Comparison of ENCODE assay signal across 21 cellular contexts in the genomic region with DNA sequence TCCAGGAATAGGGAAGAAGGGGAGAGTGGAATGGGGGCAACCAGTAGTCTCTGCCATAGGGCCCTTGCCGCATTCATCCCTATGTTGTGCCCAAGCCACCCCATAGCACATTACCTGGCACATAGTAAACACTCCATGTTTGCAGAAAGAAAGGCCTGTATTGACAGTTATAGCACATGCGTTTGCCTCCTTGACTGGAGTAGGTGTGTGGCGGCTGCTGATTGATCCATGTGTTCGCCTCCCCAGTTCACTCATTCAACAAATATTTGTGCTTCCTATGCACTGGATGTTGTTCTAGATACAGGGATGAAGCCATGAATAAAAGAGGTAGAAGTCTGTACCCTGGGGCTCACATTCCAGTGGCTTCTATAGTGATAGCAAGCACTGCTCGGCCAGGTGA.
"Had no signal": no experiment of that assay in that cellular context is flagged by ENCODE, and none has a peak within 500 bp of the region (broad histone marks: within the 10 kb centered on the region; RNA-seq: fewer than 3 reads in every experiment).

No MANE protein-coding gene starts in this region.

- H3K27me3 Mint-ChIP-seq: activated CD4-positive, alpha-beta T cell treated with anti-CD3 and anti-CD28 coated beads for 36 hours; activated naive CD8-positive, alpha-beta T cell; stimulated activated naive CD8-positive, alpha-beta T cell treated with anti-CD3 and anti-CD28 coated beads, Interleukin-15, amount 100 ng/mL, for 72 hours had no signal

- H3K27ac ChIP-seq: gastrocnemius medialis, neutrophil, ovary, prostate gland, spleen, tibial artery had no signal

- H3K4me3 Mint-ChIP-seq: activated B cell treated with CpG ODN at 0.5 μM for 24 hours; activated T-helper 1 cell treated with anti-CD3 and anti-CD28 coated beads, Interleukin-12 subunit alpha, Interleukin-12 subunit beta, Interleukin-2, Interleukin-4 antibody, amounts not matched to agents 30 ng/mL and 10 ng/mL and 1 ng/mL, durations not matched to agents 14 hours and 24 hours and 36 hours; nephron had no signal

- H3K9me3 Mint-ChIP-seq: activated B cell treated with CpG ODN at 0.5 μM for 24 hours; activated T-helper 1 cell treated with anti-CD3 and anti-CD28 coated beads, Interleukin-12 subunit alpha, Interleukin-12 subunit beta, Interleukin-2, Interleukin-4 antibody, amounts not matched to agents 30 ng/mL and 10 ng/mL and 1 ng/mL, durations not matched to agents 14 hours and 24 hours and 36 hours; nephron; stimulated activated naive CD8-positive, alpha-beta T cell treated with anti-CD3 and anti-CD28 coated beads, Interleukin-15, amount 100 ng/mL, for 72 hours had no signal

- H3K9me3 ChIP-seq: gastrocnemius medialis, neutrophil, ovary, prostate gland, spleen, tibial artery had no signal

- H3K36me3 Mint-ChIP-seq: activated naive CD8-positive, alpha-beta T cell had no signal

- H3K27me3 ChIP-seq: ovary had no signal

- H3K4me1 ChIP-seq: gastrocnemius medialis had no signal

- H3K27ac Mint-ChIP-seq: activated B cell treated with CpG ODN at 0.5 μM for 24 hours; activated T-helper 1 cell treated with anti-CD3 and anti-CD28 coated beads, Interleukin-12 subunit alpha, Interleukin-12 subunit beta, Interleukin-2, Interleukin-4 antibody, amounts not matched to agents 30 ng/mL and 10 ng/mL and 1 ng/mL, durations not matched to agents 14 hours and 24 hours and 36 hours; nephron; stimulated activated naive CD8-positive, alpha-beta T cell treated with anti-CD3 and anti-CD28 coated beads, Interleukin-15, amount 100 ng/mL, for 72 hours had no signal

- H3K4me3 ChIP-seq: gastrocnemius medialis, ovary, prostate gland, spleen, tibial artery had no signal

- H3K36me3 ChIP-seq: gastrocnemius medialis, neutrophil, ovary, prostate gland, spleen, tibial artery had no signal

- DNase-seq: activated B cell treated with CpG ODN at 0.5 μM for 24 hours; activated CD4-positive, alpha-beta T cell treated with anti-CD3 and anti-CD28 coated beads for 36 hours; activated CD4-positive, alpha-beta T cell treated with anti-CD3 and anti-CD28 coated beads, Interleukin-2, amount 50 U/mL, for 4 hours; activated gamma-delta T cell treated with Interleukin-2 at 50 U/mL for 16 hours; amygdala; effector CD8-positive, alpha-beta T cell; gastrocnemius medialis; hippocampal formation; left ventricle myocardium superior; midbrain; ovary; stimulated activated CD4-positive, alpha-beta T cell treated with anti-CD3 and anti-CD28 coated beads, Interleukin-4, amount 100 ng/mL, for 24 hours; stimulated activated naive CD8-positive, alpha-beta T cell treated with anti-CD3 and anti-CD28 coated beads, Interleukin-15, amount 100 ng/mL, for 72 hours; tibial artery had no signal

- ATAC-seq: activated CD4-positive, alpha-beta T cell treated with anti-CD3 and anti-CD28 coated beads for 36 hours; esophagus mucosa; gastrocnemius medialis; left ventricle myocardium superior; stimulated activated naive CD8-positive, alpha-beta T cell treated with anti-CD3 and anti-CD28 coated beads, Interleukin-15, amount 100 ng/mL, for 72 hours had no signal
